ENCODE assay signal across 24 cellular contexts in genomic region chr7:54242776-54243175, GRCh38.
DNase-seq lines count a peak whose midpoint lies in the region; ATAC-seq, FAIRE-seq and TF ChIP-seq lines count a peak whose summit lies in the region.
"Had no signal": no experiment of that assay in that cellular context is flagged by ENCODE, and none has a peak within 500 bp of the region (broad histone marks: within the 10 kb centered on the region; RNA-seq: fewer than 3 reads in every experiment).

No MANE protein-coding gene starts in this region.

- no peak for TF ChIP-seq POLR2A in H54 (IDR thresholded peaks at IDR 0.05; ENCODE audit: low read depth, low read length)

- POLR2A ChIA-PET in RWPE1 (lab: Yijun Ruan, JAX; ENCODE audit: low non-redundant PET), result no interaction called here

- no peak overlapping the region for H3K4me3 ChIP-seq in epithelial cell of esophagus (ENCODE audit: low read length)
- H3K4me3 ChIP-seq: A549; BLaER1 treated with 17β-estradiol and CSF1 and Interleukin-3, amounts not matched to agents 10 nM and 100 nM; GM12878; GM23248 had no signal

- no peak for TF ChIP-seq CTCF in RWPE1 (conservative IDR thresholded peaks at IDR 0.05; ENCODE audit: low read depth)
- TF ChIP-seq CTCF in epithelial cell of esophagus (IDR thresholded peaks at IDR 0.05; ENCODE audit: insufficient read depth, low read depth, low read length, missing control alignments), result no peak

- no peak for DNase-seq in H54 (ENCODE audit: insufficient read length, low spot score)
- peak; percentile 24 for DNase-seq in RWPE1 (ENCODE audit: low spot score)
- DNase-seq in epithelial cell of esophagus (ENCODE audit: low read depth), result peak; percentile 22
- peak; percentile 74 for DNase-seq in renal cortical epithelial cell (ENCODE audit: low read depth)
- no peak for DNase-seq in NCI-H2081 treated with DMSO at 0.1 percent for 48 hours (lab: John Stamatoyannopoulos, UW)
- DNase-seq: 8988T; ACHN; AML-193; BE2C; CD4-positive, alpha-beta T cell; CD8-positive, alpha-beta memory T cell; DMS 273 treated with DMSO at 0.1 percent for 48 hours; DMS79; EL; GDM1; GM23248; H9 had no signal

- no peak overlapping the region for H3K27ac ChIP-seq in RWPE1
- H3K27ac ChIP-seq: A549; BLaER1 treated with 17β-estradiol and CSF1 and Interleukin-3, amounts not matched to agents 10 nM and 100 nM; GM23248 had no signal

- CTCF ChIA-PET in RWPE1 (lab: Yijun Ruan, JAX), result no interaction called here

- ATAC-seq in GM19395 (IDR thresholded peaks at IDR 0.05; ENCODE audit: unreplicated experiment) (no peak), HG02981 (IDR thresholded peaks at IDR 0.05; ENCODE audit: unreplicated experiment) (no peak)
- ATAC-seq: A549, GM12878, HCT116 had no signal

- FAIRE-seq in H54 (lab: Jason Lieb, UNC), result peak; percentile 53
- FAIRE-seq: A549, GM12878, H1 had no signal

Comparison
In these comparisons a context has a peak if more than half of its experiments do, and no peak if none do; other contexts are left out.
1. DNase-seq: peak in RWPE1 (single experiment), epithelial cell of esophagus (single experiment) and renal cortical epithelial cell (single experiment); none in H54 (single experiment) and NCI-H2081 treated with DMSO at 0.1 percent for 48 hours (single experiment).